Comparison of ENCODE assay signal across 8 cellular contexts in the genomic region with DNA sequence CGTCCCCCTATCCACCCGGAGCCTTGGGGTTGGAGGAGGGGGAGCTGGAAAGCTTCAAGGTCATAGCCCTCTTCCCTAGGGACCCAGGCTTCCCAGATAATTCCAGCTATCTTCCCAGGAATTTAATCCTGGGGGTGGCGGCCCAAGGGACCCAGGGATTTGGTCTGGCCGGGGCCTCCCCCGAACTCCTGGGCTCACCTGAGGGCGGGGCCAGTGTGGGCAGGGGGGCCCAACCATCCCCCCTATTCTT. TPM values are rescaled to one million over a fixed set of nuclear protein-coding genes. Genes with fewer than 3 reads are reported as not detected.
DNase-seq lines count a peak whose midpoint lies in the region; ATAC-seq, FAIRE-seq and TF ChIP-seq lines count a peak whose summit lies in the region.

No MANE protein-coding gene starts in this region.

- H2AK5ac ChIP-seq in IMR-90 (ENCODE audit: low read depth, low read length), result peak overlapping the region; percentile 98

- peaks cover 46% of the 10 kb centered on the region for H4K20me1 ChIP-seq in IMR-90 (ENCODE audit: insufficient read depth, low read length)

- H3K4me2 ChIP-seq in IMR-90 (ENCODE audit: low read depth, low read length), result peak overlapping the region; percentile 92

- CTCF ChIA-PET in AG04449 (lab: Yijun Ruan, JAX), result interaction anchor here (1.2 to 1.9 kb wide), 4 partner anchors 23 to 134 kb away, joined by 3 to 7 read pairs (median 6); no protein-coding TSS in a partner anchor
- CTCF ChIA-PET in IMR-90 (lab: Yijun Ruan, JAX), result no interaction called here

- H3K36me3 ChIP-seq in IMR-90 (ENCODE audit: control insufficient read depth, insufficient read depth, low read length), result peaks cover 6% of the 10 kb centered on the region
- H3K36me3 ChIP-seq in bronchial epithelial cell (ENCODE audit: control insufficient read depth, insufficient read depth, low read length), result peaks cover 6% of the 10 kb centered on the region
- no peaks in the 10 kb centered on the region for H3K36me3 ChIP-seq in mucosa of stomach (ENCODE audit: control insufficient read depth, insufficient read depth, low read length)

- H3K4me1 ChIP-seq in IMR-90 (ENCODE audit: control insufficient read depth, insufficient read depth, low read length) (peaks cover 11% of the 10 kb centered on the region), mucosa of stomach (ENCODE audit: control insufficient read depth, insufficient read depth, low read length) (peaks cover 42% of the 10 kb centered on the region)

- peak overlapping the region; percentile 58; the same call in 1 of the 2 replicates for H3K23ac ChIP-seq in IMR-90 (ENCODE audit: low read depth, low read length)

- DNase-seq in AG04449 (ENCODE audit: low read depth, low spot score), result no peak
- no peak for DNase-seq in IMR-90
- DNase-seq in bronchial epithelial cell (ENCODE audit: low read depth), result no peak
- no peak for DNase-seq in NCI-H1694 (lab: John Stamatoyannopoulos, UW)
- no peak for DNase-seq in NCI-H2107 treated with DMSO at 0.1 percent for 48 hours (lab: John Stamatoyannopoulos, UW; ENCODE audit: unreplicated experiment)
- no peak for DNase-seq in iPS-NIHi11 (ENCODE audit: low spot score)
- DNase-seq in activated CD4-positive, CD25-positive, alpha-beta regulatory T cell treated with anti-CD3 and anti-CD28 coated beads, Interleukin-2, amount 50 U/mL, for 72 hours, result no peak

- no peak for FAIRE-seq in bronchial epithelial cell (lab: Jason Lieb, UNC)

- intact Hi-C loops in IMR-90 (cut with micrococcal nuclease), result loop anchor here (5.0 kb wide), 2 partner anchors 134 to 184 kb away; partner anchors contain the start of genes QPCTL and SNRPD2

- TF ChIP-seq CTCF in AG04449 (IDR thresholded peaks at IDR 0.05; ENCODE audit: insufficient read depth, low read length, missing control alignments), result no peak
- no peak for TF ChIP-seq CTCF in IMR-90 (conservative IDR thresholded peaks at IDR 0.05; ENCODE audit: low read depth, low read length)
- TF ChIP-seq CTCF in bronchial epithelial cell (IDR thresholded peaks at IDR 0.05; ENCODE audit: insufficient read depth, low read length, severe bottlenecking), result no peak

- no CpG with 5 or more reads among the region's 6 CpGs for WGBS in IMR-90 (ENCODE audit: extremely low coverage in 2 of 2, insufficient read length in 1 of 2), 2 experiments

- no peak for TF ChIP-seq POLR2A in IMR-90 (IDR thresholded peaks at IDR 0.05; ENCODE audit: low read depth, low read length)

- H3K9ac ChIP-seq in IMR-90 (ENCODE audit: low read depth, low read length), result peak overlapping the region; percentile 100
- peak overlapping the region; percentile 100 for H3K9ac ChIP-seq in mucosa of stomach (ENCODE audit: low read length)

- H4K5ac ChIP-seq in IMR-90 (ENCODE audit: low read depth, low read length), result no peak overlapping the region

- H3K9me1 ChIP-seq in IMR-90 (ENCODE audit: insufficient read depth, low read length), result peaks cover 17% of the 10 kb centered on the region

- TF ChIP-seq RAD21 in IMR-90 (IDR thresholded peaks at IDR 0.05; ENCODE audit: low read length), result no peak

- peak overlapping the region; percentile 83; the same call in 1 of the 3 replicates for H2BK15ac ChIP-seq in IMR-90 (ENCODE audit: low read depth, low read length)

- peak overlapping the region; percentile 96 for H3K4ac ChIP-seq in IMR-90 (ENCODE audit: low read depth, low read length)

- H3K9me3 ChIP-seq in IMR-90 (ENCODE audit: control insufficient read depth, insufficient read depth, low read length) (no peaks in the 10 kb centered on the region), mucosa of stomach (ENCODE audit: control insufficient read depth, low read length) (no peaks in the 10 kb centered on the region)

- H4K8ac ChIP-seq in IMR-90 (ENCODE audit: low read depth in 2 of 2, low read length in 2 of 2), result peak overlapping the region; percentile 99

- H3K4me3 ChIP-seq in AG04449 (ENCODE audit: low read depth, low read length) (peak overlapping the region; percentile 82), IMR-90 (ENCODE audit: insufficient read depth, low read depth, low read length) (peak overlapping the region; percentile 92), bronchial epithelial cell (ENCODE audit: low read depth, low read length) (peak overlapping the region; percentile 94), mucosa of stomach (ENCODE audit: low read length) (peak overlapping the region; percentile 93)

- dilution Hi-C loops in IMR-90 (cut with HindIII; ENCODE audit: low sequenced_read_pairs, unreplicated experiment), result no loop called here

- peaks cover 0 to 54% of the 10 kb centered on the region in 2 experiments; a peak in 2 of 4 replicates for H3K79me1 ChIP-seq in IMR-90 (ENCODE audit: low read depth in 1 of 2, low read length in 2 of 2)

- H2AK9ac ChIP-seq in IMR-90 (replicated peaks; ENCODE audit: low read depth, low read length, poor library complexity), result peak overlapping the region; percentile 100

- POLR2A ChIA-PET in AG04449 (lab: Yijun Ruan, JAX), result interaction anchor here (0.9 to 1.0 kb wide), 2 partner anchors 9 to 12 kb away, joined by 3 to 5 read pairs; no protein-coding TSS in a partner anchor
- POLR2A ChIA-PET in IMR-90 (lab: Charles Lee; ENCODE audit: unreplicated experiment), result interaction anchor here (0.5 kb wide), 1 partner anchor 225 kb away, joined by 3 read pairs; no protein-coding TSS in a partner anchor

- H2AFZ ChIP-seq in IMR-90 (replicated peaks; ENCODE audit: low read length, poor library complexity), result peak overlapping the region; percentile 78

- H3K27me3 ChIP-seq in IMR-90 (ENCODE audit: control insufficient read depth, insufficient read depth, low read length) (no peaks in the 10 kb centered on the region), bronchial epithelial cell (ENCODE audit: control insufficient read depth, insufficient read depth, low read length) (no peaks in the 10 kb centered on the region), mucosa of stomach (ENCODE audit: control insufficient read depth, insufficient read depth, low read length) (no peaks in the 10 kb centered on the region)

- H2BK120ac ChIP-seq in IMR-90 (ENCODE audit: low read depth, low read length), result peak overlapping the region; percentile 89; the same call in 1 of the 2 replicates

- ATAC-seq in IMR-90 (ENCODE audit: low read depth), result no peak

- H2BK5ac ChIP-seq in IMR-90 (ENCODE audit: low read depth, low read length, poor library complexity, severe bottlenecking), result peak overlapping the region; percentile 82

- H3K14ac ChIP-seq in IMR-90 (replicated peaks; ENCODE audit: low read depth, low read length), result peak overlapping the region; percentile 100

- peak overlapping the region; percentile 22; the same call in 1 of the 2 replicates for H3K18ac ChIP-seq in IMR-90 (ENCODE audit: low read depth, low read length)

- in situ Hi-C loops in IMR-90 (cut with MboI; ENCODE audit: low sequenced_read_pairs), result no loop called here

- BruUV-seq in IMR-90 (replicated peaks; lab: Mats Ljungman, UMichigan), result no TSS peak

- H4K91ac ChIP-seq in IMR-90 (ENCODE audit: insufficient read depth, low read depth, low read length), result peak overlapping the region; percentile 98

- H2BK20ac ChIP-seq in IMR-90 (ENCODE audit: low read depth, low read length), result no peak overlapping the region

- H3K27ac ChIP-seq in IMR-90 (ENCODE audit: insufficient read depth, low read length), result peak overlapping the region; percentile 94

- H3K56ac ChIP-seq in IMR-90 (ENCODE audit: extremely low read depth, insufficient read depth, low read length), result peak overlapping the region; percentile 99

TF ChIP-seq in IMR-90, 13 proteins besides CTCF, POLR2A, EP300 and RAD21:
- no peak for TF ChIP-seq CEBPB (IDR thresholded peaks at IDR 0.05; ENCODE audit: low read depth, low read length)
- TF ChIP-seq RCOR1 (IDR thresholded peaks at IDR 0.05; ENCODE audit: insufficient replicate concordance, low read length), result no peak
- no peak for TF ChIP-seq CHD1 (IDR thresholded peaks at IDR 0.05; ENCODE audit: low read depth, low read length)
- TF ChIP-seq BHLHE40 (IDR thresholded peaks at IDR 0.05; ENCODE audit: low read depth, low read length), result no peak
- no peak for TF ChIP-seq MAZ (IDR thresholded peaks at IDR 0.05; ENCODE audit: borderline replicate concordance, low read depth, low read length)

RNA-seq across cellular contexts. Expression of gene VASP, which starts 1.3 kb away (rescaled TPM):
- total RNA-seq in IMR-90 (2012; rRNA removed) (61.1 and 66.9 TPM in 2 replicates), bronchial epithelial cell (59.0 and 86.0 TPM in 2 replicates)
- 88.8 and 126 TPM in 2 replicates for polyA plus RNA-seq in IMR-90 (2012; rRNA removed)
- polyA plus RNA-seq in IMR-90 (2012; cell fraction: cytosol; rRNA removed), result 92.1 and 92.3 TPM in 2 replicates
- polyA plus RNA-seq in IMR-90 (2012; cell fraction: nucleus; rRNA removed; ENCODE audit: low replicate concordance), result 91.0 and 119 TPM in 2 replicates

RNA-seq across cellular contexts. Expression of gene PPM1N, which starts 10.4 kb away (rescaled TPM):
- total RNA-seq in IMR-90 (2012; rRNA removed) (0.56 and 0.90 TPM in 2 replicates), bronchial epithelial cell (1.4 and 1.6 TPM in 2 replicates)
- 1.6 TPM in 2 replicates for polyA plus RNA-seq in IMR-90 (2012; rRNA removed)
- polyA plus RNA-seq in IMR-90 (2012; cell fraction: cytosol; rRNA removed), result 2.0 and 2.9 TPM in 2 replicates
- 3.4 and 4.5 TPM in 2 replicates for polyA plus RNA-seq in IMR-90 (2012; cell fraction: nucleus; rRNA removed; ENCODE audit: low replicate concordance)

RNA-seq across cellular contexts. Expression of gene RTN2, which starts 11.8 kb away (rescaled TPM):
- total RNA-seq in IMR-90 (2012; rRNA removed), result 5.3 and 5.7 TPM in 2 replicates
- polyA plus RNA-seq in IMR-90 (2012; rRNA removed), result 17.4 and 19.4 TPM in 2 replicates
- 16.9 and 38.3 TPM in 2 replicates for polyA plus RNA-seq in IMR-90 (2012; cell fraction: cytosol; rRNA removed)
- 11.9 and 20.0 TPM in 2 replicates for polyA plus RNA-seq in IMR-90 (2012; cell fraction: nucleus; rRNA removed; ENCODE audit: low replicate concordance)
- total RNA-seq in bronchial epithelial cell, result 2.1 and 2.9 TPM in 2 replicates

RNA-seq across cellular contexts. Expression of gene FOSB, which starts 40.8 kb away (rescaled TPM):
- total RNA-seq in IMR-90 (2012; rRNA removed) (11.1 and 31.9 TPM in 2 replicates), bronchial epithelial cell (3.6 and 4.2 TPM in 2 replicates)
- polyA plus RNA-seq in IMR-90 (2012; rRNA removed), result 15.6 and 60.1 TPM in 2 replicates
- polyA plus RNA-seq in IMR-90 (2012; cell fraction: cytosol; rRNA removed), result 52.4 and 90.3 TPM in 2 replicates
- polyA plus RNA-seq in IMR-90 (2012; cell fraction: nucleus; rRNA removed; ENCODE audit: low replicate concordance), result 982 and 1,348 TPM in 2 replicates
